In genomic region chr16:1766701-1767100, GRCh38 we compare ENCODE assay signal across 7 cellular contexts.
"Had no signal": no experiment of that assay in that cellular context is flagged by ENCODE, and none has a peak within 500 bp of the region (broad histone marks: within the 10 kb centered on the region; RNA-seq: fewer than 3 reads in every experiment).

No MANE protein-coding gene starts in this region.

- H3K27ac ChIP-seq: GM23248 had no signal

- ATAC-seq: HCT116, K562 had no signal

- DNase-seq: GM23248, GOT3, H7, IMR-90 had no signal

- H3K4me3 ChIP-seq: GM23248, HAP-1, K562 had no signal

- H3K9me3 ChIP-seq: HAP-1 had no signal
